23 cellular contexts compared by ENCODE assay signal in the genomic region with DNA sequence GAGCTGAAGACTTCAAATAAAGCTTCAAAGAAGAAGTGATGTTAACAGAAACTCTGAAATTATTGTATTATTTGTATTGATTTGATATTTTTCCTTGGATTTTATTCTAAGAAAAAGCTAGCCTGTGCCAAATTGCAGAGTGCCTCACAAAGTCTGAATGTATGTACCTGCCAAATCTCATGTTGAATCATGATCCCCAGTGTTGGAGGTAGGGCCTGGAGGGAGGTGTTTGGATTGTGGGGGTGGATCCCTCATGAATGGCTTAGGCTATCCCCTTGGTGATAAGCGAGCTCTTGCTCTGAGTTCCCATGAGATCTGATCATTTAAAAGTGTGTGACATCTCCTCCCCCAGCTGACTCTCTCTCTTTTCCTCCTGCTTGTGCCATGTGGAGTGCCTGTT. TPM values are rescaled to one million over a fixed set of nuclear protein-coding genes. Genes with fewer than 3 reads are reported as not detected.
"Had no signal": no experiment of that assay in that cellular context is flagged by ENCODE, and none has a peak within 500 bp of the region (broad histone marks: within the 10 kb centered on the region; RNA-seq: fewer than 3 reads in every experiment).

No MANE protein-coding gene starts in this region.

- H3K27ac ChIP-seq: SJSA1, SK-N-MC had no signal

- FAIRE-seq: RCC 7860 had no signal

- H3K4me3 ChIP-seq: MG63, SJSA1, SK-N-MC had no signal

- H3K9me3 ChIP-seq: MG63, SJSA1 had no signal

- DNase-seq: KBM-7, MG63, NCI-H1092, NCI-H1105 treated with DMSO at 0.1 percent for 48 hours, NCI-H1436, NCI-H187, NCI-H2029, NCI-H2081 treated with DMSO at 0.1 percent for 48 hours, NCI-H2171, NCI-H226, NCI-H446, NCI-H510A, NCI-H524 treated with DMSO at 0.1 percent for 48 hours, NCI-H69, NCI-H774, Right ventricle myocardium superior, RPMI8226, SIG-M5 had no signal

- H3K36me3 ChIP-seq: MG63, SJSA1 had no signal

- H3K4me1 ChIP-seq: SJSA1 had no signal

- H3K27me3 ChIP-seq: SJSA1 had no signal

RNA-seq across cellular contexts. Expression of gene ACKR1, which starts 43.6 kb away (rescaled TPM):
- total RNA-seq: HT-29, LHCN-M2, SJSA1 had no signal

RNA-seq across cellular contexts. Expression of gene FCER1A, which starts 53.8 kb away (rescaled TPM):
- total RNA-seq: HT-29, LHCN-M2, SJSA1 had no signal
